Comparison of ENCODE assay signal across 40 cellular contexts in the genomic region with DNA sequence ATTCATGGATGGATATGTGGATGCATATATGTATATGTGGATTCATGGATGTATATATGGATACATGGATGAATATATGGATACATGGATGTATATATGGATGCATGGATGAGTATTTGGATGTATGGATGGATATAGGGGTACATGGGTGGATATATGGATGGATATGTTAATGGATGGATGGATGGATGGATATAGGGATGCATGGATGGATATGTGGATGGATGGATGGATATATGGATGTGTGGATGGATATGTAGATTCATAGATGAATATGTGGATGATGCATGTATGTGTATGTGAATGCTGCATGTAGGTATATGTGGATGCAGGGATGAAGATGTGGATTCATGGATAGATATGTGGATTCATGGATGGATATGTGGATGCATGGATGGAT. TPM values are rescaled to one million over a fixed set of nuclear protein-coding genes. Genes with fewer than 3 reads are reported as not detected.
"Had no signal": no experiment of that assay in that cellular context is flagged by ENCODE, and none has a peak within 500 bp of the region (broad histone marks: within the 10 kb centered on the region; RNA-seq: fewer than 3 reads in every experiment).

No MANE protein-coding gene starts in this region.

- DNase-seq: activated B cell treated with CpG ODN at 0.5 μM for 24 hours; activated CD4-positive, alpha-beta memory T cell treated with anti-CD3 and anti-CD28 coated beads, Interleukin-2, amount 10 ng/mL, durations not matched to agents 7 days and 5 days; activated CD4-positive, alpha-beta T cell treated with anti-CD3 and anti-CD28 coated beads for 4 hours; activated CD4-positive, alpha-beta T cell treated with anti-CD3 and anti-CD28 coated beads, Interleukin-2, amount 50 U/mL, for 1 hour; activated CD4-positive, CD25-positive, alpha-beta regulatory T cell treated with anti-CD3 and anti-CD28 coated beads, Interleukin-2, amount 50 U/mL, for 72 hours; activated CD8-positive, alpha-beta memory T cell treated with anti-CD3 and anti-CD28 coated beads for 24 hours; activated CD8-positive, alpha-beta memory T cell treated with anti-CD3 and anti-CD28 coated beads, Interleukin-2, amount 10 ng/mL, durations not matched to agents 7 days and 5 days; activated CD8-positive, alpha-beta memory T cell treated with anti-CD3 and anti-CD28 coated beads, Interleukin-2, amount 50 U/mL, for 48 hours; activated effector memory CD4-positive, alpha-beta T cell treated with Interleukin-2 at 50 U/mL for 16 hours; activated naive CD4-positive, alpha-beta T cell; activated naive CD4-positive, alpha-beta T cell treated with anti-CD3 and anti-CD28 coated beads, Interleukin-2, amount 50 U/mL, for 16 hours; activated naive CD8-positive, alpha-beta T cell treated with anti-CD3 and anti-CD28 coated beads for 36 hours; activated T-cell treated with anti-CD3 and anti-CD28 coated beads, Interleukin-2, amount 50 U/mL, for 48 hours; amniotic stem cell; aorta; brain microvascular endothelial cell; central memory CD4-positive, alpha-beta T cell; Kasumi-1; MG63; NCI-H1048; NCI-H1105 treated with DMSO at 0.1 percent for 48 hours; NCI-H1436; NCI-H1694; NCI-H1930; NCI-H2081 treated with DMSO at 0.1 percent for 48 hours; NCI-H345; NCI-H524 treated with DMSO at 0.1 percent for 48 hours; NCI-H748 treated with DMSO at 0.1 percent for 48 hours; NK-92 treated with Interleukin-12 subunit alpha and Interleukin-12 subunit beta, amount 100 ng/mL, for 24 hours; PC-3; Peyer's patch; RPMI8226; SIG-M5; T-helper 1 cell; T-helper 2 cell; T-helper 9 cell had no signal

- H3K4me3 ChIP-seq: MG63 had no signal

- H3K27ac ChIP-seq: brain microvascular endothelial cell, VCaP had no signal

- H3K36me3 ChIP-seq: brain microvascular endothelial cell, MG63, Peyer's patch had no signal

- H3K9me3 ChIP-seq: MG63, Peyer's patch had no signal

- H3K27me3 ChIP-seq: brain microvascular endothelial cell, MG63, Peyer's patch had no signal

- ATAC-seq: activated CD8-positive, alpha-beta memory T cell treated with anti-CD3 and anti-CD28 coated beads, Interleukin-2, amount 10 ng/mL, durations not matched to agents 7 days and 5 days; PC-3; Right ventricle myocardium inferior; SK-N-SH treated with all-trans-retinoic acid at 6 μM for 48 hours had no signal

RNA-seq across cellular contexts. Expression of a gene that starts 53.4 kb away (rescaled TPM):
- total RNA-seq: SK-MEL-5 had no signal
